ENCODE assay signal across 1 cellular context in genomic region chr1:32181065-32181464, GRCh38.
TF ChIP-seq lines count a peak whose summit lies in the region.

No MANE protein-coding gene starts in this region.

TF ChIP-seq in H1, 55 proteins besides CTCF, POLR2A, EP300 and RAD21:
- TF ChIP-seq MAFK (IDR thresholded peaks at IDR 0.05; ENCODE audit: low read depth, low read length) (no peak), YY1 (IDR thresholded peaks at IDR 0.05; ENCODE audit: low read depth, low read length) (no peak), TAF7 (optimal IDR thresholded peaks at IDR 0.05; ENCODE audit: borderline replicate concordance, low read depth, low read length) (no peak), SIX5 (IDR thresholded peaks at IDR 0.05; ENCODE audit: low read depth, low read length) (no peak), CREB1 (IDR thresholded peaks at IDR 0.05) (no peak), SP1 (IDR thresholded peaks at IDR 0.05; ENCODE audit: low read depth, low read length) (no peak), SAP30 (IDR thresholded peaks at IDR 0.05; ENCODE audit: insufficient read depth, insufficient replicate concordance, low read length) (no peak), KDM1A (IDR thresholded peaks at IDR 0.05; ENCODE audit: borderline replicate concordance, low read length) (no peak), NRF1 (IDR thresholded peaks at IDR 0.05; ENCODE audit: low read depth, low read length) (no peak), SP2 (IDR thresholded peaks at IDR 0.05; ENCODE audit: low read length) (no peak), BRCA1 (IDR thresholded peaks at IDR 0.05; ENCODE audit: low read depth, low read length) (no peak)
